36 cellular contexts compared by ENCODE assay signal in the genomic region with DNA sequence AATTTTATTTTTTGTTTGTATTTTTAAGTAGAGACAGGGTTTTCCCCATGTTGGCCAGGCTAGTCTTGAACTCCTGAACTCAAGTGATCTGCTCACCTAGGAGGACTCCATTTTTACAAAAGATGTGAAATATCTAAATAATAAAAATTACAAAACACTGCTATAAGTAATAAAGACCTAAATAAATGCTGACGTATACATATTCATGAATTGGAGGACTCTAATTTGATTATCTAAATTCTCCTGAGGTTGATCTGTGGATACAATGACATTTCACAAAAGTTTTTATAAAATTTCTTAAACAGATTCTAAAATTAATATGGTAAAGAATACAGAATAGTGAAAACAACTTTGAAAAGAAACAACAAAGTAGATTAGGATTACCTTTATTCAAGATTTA.
"Had no signal": no experiment of that assay in that cellular context is flagged by ENCODE, and none has a peak within 500 bp of the region (broad histone marks: within the 10 kb centered on the region; RNA-seq: fewer than 3 reads in every experiment).

No MANE protein-coding gene starts in this region.

- H3K36me3 ChIP-seq: adrenal gland, brain microvascular endothelial cell, breast epithelium had no signal

- H3K27me3 Mint-ChIP-seq: activated B cell treated with CpG ODN at 0.5 μM for 24 hours; activated CD4-positive, alpha-beta memory T cell treated with anti-CD3 and anti-CD28 coated beads for 36 hours; activated CD4-positive, alpha-beta T cell treated with anti-CD3 and anti-CD28 coated beads, Interleukin-2, amount 10 ng/mL, durations not matched to agents 24 days and 14 days; activated CD8-positive, alpha-beta T cell treated with anti-CD3 and anti-CD28 coated beads for 36 hours; activated naive CD8-positive, alpha-beta T cell treated with anti-CD3 and anti-CD28 coated beads for 36 hours; activated T-helper 17 cell treated with anti-CD3 and anti-CD28 coated beads, Interleukin-2, amount 50 U/mL, for 72 hours had no signal

- H3K27ac Mint-ChIP-seq: activated B cell treated with CpG ODN at 0.5 μM for 24 hours; activated CD4-positive, alpha-beta memory T cell treated with anti-CD3 and anti-CD28 coated beads for 36 hours; activated CD4-positive, alpha-beta T cell treated with anti-CD3 and anti-CD28 coated beads, Interleukin-2, amount 10 ng/mL, durations not matched to agents 24 days and 14 days; activated CD8-positive, alpha-beta T cell treated with anti-CD3 and anti-CD28 coated beads for 36 hours; activated naive CD4-positive, alpha-beta T cell treated with anti-CD3 and anti-CD28 coated beads for 36 hours; activated naive CD4-positive, alpha-beta T cell treated with anti-CD3 and anti-CD28 coated beads, Interleukin-2, amount 50 U/mL, for 72 hours; activated naive CD8-positive, alpha-beta T cell treated with anti-CD3 and anti-CD28 coated beads for 36 hours; activated T-cell treated with anti-CD3 and anti-CD28 coated beads, Interleukin-2, amount 50 U/mL, for 72 hours; activated T-helper 1 cell treated with anti-CD3 and anti-CD28 coated beads, Interleukin-12 subunit alpha, Interleukin-12 subunit beta, Interleukin-2, Interleukin-4 antibody, amounts not matched to agents 30 ng/mL and 10 ng/mL and 1 ng/mL, durations not matched to agents 14 hours and 24 hours and 36 hours; activated T-helper 17 cell treated with anti-CD3 and anti-CD28 coated beads, Interleukin-2, amount 50 U/mL, for 72 hours; T-helper 1 cell treated with Interleukin-12 subunit alpha and Interleukin-12 subunit beta and Interleukin-4 antibody, amounts not matched to agents 30 μg/mL and 1 μg/mL, for 36 hours; T-helper 2 cell treated with Interferon-gamma antibody and Interleukin-4, amounts not matched to agents 5 μg/mL and 100 μg/mL, for 36 hours had no signal

- H3K4me3 Mint-ChIP-seq: activated B cell treated with CpG ODN at 0.5 μM for 24 hours; activated CD4-positive, alpha-beta memory T cell treated with anti-CD3 and anti-CD28 coated beads for 36 hours; activated CD4-positive, alpha-beta T cell treated with anti-CD3 and anti-CD28 coated beads, Interleukin-2, amount 10 ng/mL, durations not matched to agents 24 days and 14 days; activated CD8-positive, alpha-beta T cell treated with anti-CD3 and anti-CD28 coated beads for 36 hours; activated naive CD4-positive, alpha-beta T cell treated with anti-CD3 and anti-CD28 coated beads for 36 hours; activated naive CD8-positive, alpha-beta T cell treated with anti-CD3 and anti-CD28 coated beads for 36 hours; activated T-cell treated with anti-CD3 and anti-CD28 coated beads, Interleukin-2, amount 50 U/mL, for 4 hours; activated T-cell treated with anti-CD3 and anti-CD28 coated beads, Interleukin-2, amount 50 U/mL, for 72 hours; activated T-helper 1 cell treated with anti-CD3 and anti-CD28 coated beads, Interleukin-12 subunit alpha, Interleukin-12 subunit beta, Interleukin-2, Interleukin-4 antibody, amounts not matched to agents 30 ng/mL and 10 ng/mL and 1 ng/mL, durations not matched to agents 14 hours and 24 hours and 36 hours; activated T-helper 17 cell treated with anti-CD3 and anti-CD28 coated beads, Interleukin-2, amount 50 U/mL, for 72 hours; T-helper 1 cell treated with Interleukin-12 subunit alpha and Interleukin-12 subunit beta and Interleukin-4 antibody, amounts not matched to agents 30 μg/mL and 1 μg/mL, for 36 hours; T-helper 2 cell treated with Interferon-gamma antibody and Interleukin-4, amounts not matched to agents 5 μg/mL and 100 μg/mL, for 36 hours had no signal

- DNase-seq: activated B cell treated with CpG ODN at 0.5 μM for 24 hours; activated CD4-positive, alpha-beta memory T cell treated with anti-CD3 and anti-CD28 coated beads for 36 hours; activated CD4-positive, alpha-beta T cell treated with anti-CD3 and anti-CD28 coated beads for 4 hours; activated CD4-positive, alpha-beta T cell treated with anti-CD3 and anti-CD28 coated beads, Interleukin-2, amount 10 ng/mL, durations not matched to agents 24 days and 14 days; activated CD4-positive, alpha-beta T cell treated with anti-CD3 and anti-CD28 coated beads, Interleukin-2, amount 50 U/mL, for 1 hour; activated CD4-positive, alpha-beta T cell treated with anti-CD3 and anti-CD28 coated beads, Interleukin-2, amount 50 U/mL, for 4 hours; activated CD4-positive, CD25-positive, alpha-beta regulatory T cell treated with anti-CD3 and anti-CD28 coated beads, Interleukin-2, amount 50 U/mL, for 72 hours; activated CD8-positive, alpha-beta memory T cell treated with anti-CD3 and anti-CD28 coated beads, Interleukin-2, amount 50 U/mL, for 4 hours; activated CD8-positive, alpha-beta T cell treated with anti-CD3 and anti-CD28 coated beads for 36 hours; activated effector memory CD4-positive, alpha-beta T cell treated with anti-CD3 and anti-CD28 coated beads, Interleukin-2, amount 50 U/mL, for 16 hours; activated gamma-delta T cell treated with Interleukin-2 at 50 U/mL for 16 hours; activated naive CD4-positive, alpha-beta T cell; activated naive CD4-positive, alpha-beta T cell treated with anti-CD3 and anti-CD28 coated beads for 36 hours; activated naive CD4-positive, alpha-beta T cell treated with anti-CD3 and anti-CD28 coated beads, Interleukin-2, amount 50 U/mL, for 16 hours; activated naive CD8-positive, alpha-beta T cell treated with anti-CD3 and anti-CD28 coated beads for 36 hours; activated T-cell treated with anti-CD3 and anti-CD28 coated beads for 4 hours; activated T-cell treated with anti-CD3 and anti-CD28 coated beads, Interleukin-2, amount 50 U/mL, for 1 hour; activated T-cell treated with anti-CD3 and anti-CD28 coated beads, Interleukin-2, amount 50 U/mL, for 4 hours; activated T-cell treated with anti-CD3 and anti-CD28 coated beads, Interleukin-2, amount 50 U/mL, for 72 hours; adrenal gland; amniotic stem cell; aorta; body of pancreas; brain microvascular endothelial cell; central memory CD4-positive, alpha-beta T cell; T-helper 2 cell; T-helper 9 cell had no signal

- H3K4me1 ChIP-seq: adrenal gland, body of pancreas, breast epithelium had no signal

- H3K36me3 Mint-ChIP-seq: activated CD4-positive, alpha-beta memory T cell treated with anti-CD3 and anti-CD28 coated beads for 36 hours; activated naive CD4-positive, alpha-beta T cell treated with anti-CD3 and anti-CD28 coated beads, Interleukin-2, amount 50 U/mL, for 72 hours; activated naive CD8-positive, alpha-beta T cell treated with anti-CD3 and anti-CD28 coated beads for 36 hours had no signal

- H3K4me3 ChIP-seq: adrenal gland, body of pancreas, breast epithelium had no signal

- H3K9me3 Mint-ChIP-seq: activated CD4-positive, alpha-beta T cell treated with anti-CD3 and anti-CD28 coated beads, Interleukin-2, amount 10 ng/mL, durations not matched to agents 24 days and 14 days; activated naive CD4-positive, alpha-beta T cell treated with anti-CD3 and anti-CD28 coated beads for 36 hours; activated T-helper 17 cell treated with anti-CD3 and anti-CD28 coated beads, Interleukin-2, amount 50 U/mL, for 72 hours had no signal

- ATAC-seq: activated CD8-positive, alpha-beta T cell treated with anti-CD3 and anti-CD28 coated beads for 36 hours; activated naive CD4-positive, alpha-beta T cell treated with anti-CD3 and anti-CD28 coated beads, Interleukin-2, amount 50 U/mL, for 72 hours; activated T-cell treated with anti-CD3 and anti-CD28 coated beads, Interleukin-2, amount 50 U/mL, for 4 hours; activated T-cell treated with anti-CD3 and anti-CD28 coated beads, Interleukin-2, amount 50 U/mL, for 72 hours; activated T-helper 17 cell treated with anti-CD3 and anti-CD28 coated beads, Interleukin-2, amount 50 U/mL, for 72 hours; body of pancreas had no signal

- H3K27me3 ChIP-seq: adrenal gland, body of pancreas, brain microvascular endothelial cell, breast epithelium had no signal

- H3K4me1 Mint-ChIP-seq: activated B cell treated with CpG ODN at 0.5 μM for 24 hours; activated CD4-positive, alpha-beta T cell treated with anti-CD3 and anti-CD28 coated beads, Interleukin-2, amount 10 ng/mL, durations not matched to agents 24 days and 14 days; activated naive CD8-positive, alpha-beta T cell treated with anti-CD3 and anti-CD28 coated beads for 36 hours; activated T-helper 17 cell treated with anti-CD3 and anti-CD28 coated beads, Interleukin-2, amount 50 U/mL, for 72 hours had no signal

- H3K27ac ChIP-seq: adrenal gland, body of pancreas, brain microvascular endothelial cell, breast epithelium, VCaP had no signal

- H3K9me3 ChIP-seq: adrenal gland, body of pancreas had no signal

- FAIRE-seq: astrocyte, TTC549 had no signal
